Comparison of ENCODE assay signal across 15 cellular contexts in the genomic region with DNA sequence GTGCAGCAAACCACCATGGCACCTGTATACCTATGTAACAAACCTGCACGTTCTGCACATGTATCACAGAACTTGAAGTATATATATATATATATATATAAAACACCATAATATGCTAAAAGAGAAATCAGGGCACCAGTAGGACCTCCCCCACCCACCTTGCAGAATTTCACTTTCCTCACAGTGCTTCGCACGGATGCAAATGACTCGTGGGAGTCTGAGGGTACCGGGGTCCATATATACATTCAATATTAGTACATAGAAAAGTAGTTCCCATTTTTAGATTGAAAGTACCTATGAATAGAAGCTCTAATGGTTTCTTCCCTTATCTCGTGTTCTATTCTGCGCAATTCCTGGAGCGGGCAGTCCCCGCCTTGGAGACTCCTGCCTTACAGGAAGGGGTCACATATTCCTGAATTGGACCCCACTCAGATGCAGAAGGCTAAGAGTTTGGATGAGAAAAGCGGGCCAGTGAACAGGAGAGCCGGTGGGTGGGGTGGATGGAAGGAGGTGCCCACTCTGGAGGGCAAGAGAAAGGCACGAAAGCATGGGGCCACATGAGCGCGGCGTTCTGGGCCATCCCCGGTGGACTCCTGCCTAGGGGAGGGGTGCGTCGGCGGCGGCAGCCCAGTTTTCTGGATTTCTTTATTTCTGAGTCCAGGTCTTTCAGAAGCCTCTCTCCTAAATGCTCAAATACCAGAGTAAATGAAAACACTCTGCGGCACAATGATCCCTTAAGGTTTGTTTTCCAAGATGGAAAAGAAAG.
A peak's percentile ranks its signal among the peaks of the same experiment; 100 is the strongest.
DNase-seq lines count a peak whose midpoint lies in the region; ATAC-seq and TF ChIP-seq lines count a peak whose summit lies in the region.
"Had no signal": no experiment of that assay in that cellular context is flagged by ENCODE, and none has a peak within 500 bp of the region (broad histone marks: within the 10 kb centered on the region; RNA-seq: fewer than 3 reads in every experiment).

No MANE protein-coding gene starts in this region.

- peaks cover 4% of the 10 kb centered on the region; the same call in 1 of the 2 replicates for H3F3A ChIP-seq in OCI-LY1 (ENCODE audit: insufficient read depth, low read length)

- no peak for TF ChIP-seq POLR2A in ovary (IDR thresholded peaks at IDR 0.05)

- CTCF ChIA-PET in AG04450 (lab: Charles Lee): no interaction called here

- 54 to 78% (median 66%) methylated on average over 21 of the region's 21 CpGs for WGBS in ovary, 3 donors

- DNase-seq in AG04450 (ENCODE audit: low read depth, low spot score) (no peak), ovary (peak in 1 of 5 donors; percentile 29), LoVo (ENCODE audit: low spot score) (no peak), NCI-H2171 treated with DMSO at 0.1 percent for 48 hours (lab: John Stamatoyannopoulos, UW) (no peak), NCI-H526 treated with DMSO at 0.1 percent for 48 hours (lab: John Stamatoyannopoulos, UW) (no peak)
- DNase-seq: activated CD4-positive, CD25-positive, alpha-beta regulatory T cell; activated naive CD4-positive, alpha-beta T cell treated with anti-CD3 and anti-CD28 coated beads, Interleukin-2, amount 10 ng/mL, durations not matched to agents 7 days and 5 days; effector memory CD4-positive, alpha-beta T cell; KG1; naive B cell; NCI-H2227 treated with DMSO at 0.1 percent for 48 hours; stimulated activated CD4-positive, alpha-beta T cell treated with anti-CD3 and anti-CD28 coated beads, Interleukin-1b, Interleukin-23, amount 100 ng/mL, for 48 hours had no signal

- no peaks in the 10 kb centered on the region for H3K27me3 ChIP-seq in AG04450 (ENCODE audit: control insufficient read depth, insufficient read depth, low read length)
- no peaks in the 10 kb centered on the region for H3K27me3 ChIP-seq in OCI-LY1 (ENCODE audit: insufficient read depth, low read length)
- H3K27me3 ChIP-seq in ovary: no peaks in the 10 kb centered on the region

- H3K27ac ChIP-seq in AG04450 (ENCODE audit: low read depth, low read length): peak overlapping the region; percentile 52
- no peak overlapping the region for H3K27ac ChIP-seq in OCI-LY1 (ENCODE audit: low read depth, low read length, poor library complexity, severe bottlenecking)
- peak overlapping the region; percentile 57 for H3K27ac ChIP-seq in cingulate gyrus (ENCODE audit: low read depth, low read length)
- H3K27ac ChIP-seq in ovary: peak overlapping the region; percentile 39 to 79

- intact Hi-C loops in ovary (cut with DNase I): no loop called here

- no peak for TF ChIP-seq CTCF in AG04450 (IDR thresholded peaks at IDR 0.05; ENCODE audit: low read depth, low read length)
- TF ChIP-seq CTCF in OCI-LY1 (IDR thresholded peaks at IDR 0.05; ENCODE audit: low read length): no peak
- TF ChIP-seq CTCF in ovary (IDR thresholded peaks at IDR 0.05): no peak

- H3K79me2 ChIP-seq in OCI-LY1 (ENCODE audit: insufficient read depth, low read length): no peaks in the 10 kb centered on the region

- POLR2A ChIA-PET in AG04450 (lab: Yijun Ruan, JAX): no interaction called here

- H3K4me2 ChIP-seq in OCI-LY1 (ENCODE audit: low read length): peak overlapping the region; percentile 54

- H2AFZ ChIP-seq in OCI-LY1 (ENCODE audit: low read length): no peak overlapping the region

- peaks cover 16% of the 10 kb centered on the region for H3K4me1 ChIP-seq in OCI-LY1 (ENCODE audit: insufficient read depth, low read length, severe bottlenecking)
- H3K4me1 ChIP-seq in ovary (ENCODE audit: insufficient read depth): peaks cover 10% of the 10 kb centered on the region

- no peaks in the 10 kb centered on the region for H3K9me2 ChIP-seq in OCI-LY1 (ENCODE audit: low read depth, low read length)

- no peak overlapping the region for H3K9ac ChIP-seq in OCI-LY1 (ENCODE audit: low read length)

- H3K36me3 ChIP-seq in OCI-LY1 (ENCODE audit: insufficient read depth, low read length): peaks cover 6% of the 10 kb centered on the region
- H3K36me3 ChIP-seq in ovary: no peaks in the 10 kb centered on the region

- H3K9me3 ChIP-seq in AG04450 (ENCODE audit: control insufficient read depth, insufficient read depth, low read length): no peaks in the 10 kb centered on the region
- H3K9me3 ChIP-seq in OCI-LY1 (ENCODE audit: low read length): no peaks in the 10 kb centered on the region
- no peaks in the 10 kb centered on the region for H3K9me3 ChIP-seq in ovary

- no peak for ATAC-seq in HG02588 (IDR thresholded peaks at IDR 0.05; ENCODE audit: unreplicated experiment)

- no peaks in the 10 kb centered on the region for H4K20me1 ChIP-seq in OCI-LY1 (ENCODE audit: insufficient read depth, low read length)

- H3K4me3 ChIP-seq in AG04450 (ENCODE audit: low read depth, low read length) (no peak overlapping the region), OCI-LY1 (ENCODE audit: low read depth, low read length, poor library complexity, severe bottlenecking) (no peak overlapping the region), ovary (peak overlapping the region; percentile 22)

- no peak for TF ChIP-seq EP300 in ovary (IDR thresholded peaks at IDR 0.05)
